In the genomic region with DNA sequence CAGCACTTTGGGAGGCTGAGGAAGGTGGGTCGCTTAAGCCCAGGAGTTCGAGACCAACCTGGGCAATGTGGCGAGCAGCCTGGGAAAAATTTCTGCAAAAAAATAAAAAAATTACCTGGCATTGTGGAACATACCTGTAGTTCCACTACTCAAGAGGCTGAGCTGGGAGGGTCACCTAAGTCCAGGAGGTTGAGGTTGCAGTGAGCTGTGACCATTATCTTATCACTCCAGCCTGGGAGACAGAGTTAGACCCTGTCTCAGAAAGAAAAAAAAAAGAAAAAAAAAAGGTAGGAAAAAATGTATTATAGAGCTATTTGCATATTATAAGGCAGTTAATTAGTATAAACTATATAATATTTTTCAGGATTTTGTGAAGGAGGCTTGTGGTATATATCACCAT, we compare ENCODE assay signal across 18 cellular contexts.
"Had no signal": no experiment of that assay in that cellular context is flagged by ENCODE, and none has a peak within 500 bp of the region (broad histone marks: within the 10 kb centered on the region; RNA-seq: fewer than 3 reads in every experiment).

No MANE protein-coding gene starts in this region.

- H3K9me3 ChIP-seq: colonic mucosa, esophagus muscularis mucosa, gastrocnemius medialis, mucosa of descending colon, neutrophil, sigmoid colon, stomach, thoracic aorta, transverse colon had no signal

- H3K27ac Mint-ChIP-seq: endodermal cell; immature natural killer cell; naive thymus-derived CD8-positive, alpha-beta T cell had no signal

- H3K9me3 Mint-ChIP-seq: endodermal cell; immature natural killer cell; naive thymus-derived CD8-positive, alpha-beta T cell had no signal

- ATAC-seq: left colon; mucosa of descending colon; naive thymus-derived CD8-positive, alpha-beta T cell had no signal

- H3K4me1 Mint-ChIP-seq: immature natural killer cell; naive thymus-derived CD8-positive, alpha-beta T cell had no signal

- H3K36me3 ChIP-seq: colonic mucosa, esophagus muscularis mucosa, gastrocnemius medialis, neutrophil, sigmoid colon, stomach, thoracic aorta, transverse colon had no signal

- H3K4me1 ChIP-seq: colonic mucosa had no signal

- H3K4me3 Mint-ChIP-seq: endodermal cell; immature natural killer cell; naive thymus-derived CD8-positive, alpha-beta T cell had no signal

- H3K36me3 Mint-ChIP-seq: naive thymus-derived CD8-positive, alpha-beta T cell had no signal

- H3K27ac ChIP-seq: colonic mucosa, esophagus muscularis mucosa, neutrophil, sigmoid colon, skin epidermis, thoracic aorta, transverse colon had no signal

- DNase-seq: colonic mucosa; endodermal cell; gastrocnemius medialis; immature natural killer cell; left colon; mucosa of descending colon; naive thymus-derived CD8-positive, alpha-beta T cell; posterior cingulate gyrus; sigmoid colon; stimulated activated CD4-positive, alpha-beta T cell treated with anti-CD3 and anti-CD28 coated beads, Interleukin-12 subunit alpha, Interleukin-12 subunit beta, amount 100 ng/mL, for 4 hours; stimulated activated naive CD4-positive, alpha-beta T cell; stomach; substantia nigra; transverse colon had no signal

- H3K4me3 ChIP-seq: colonic mucosa, esophagus muscularis mucosa, gastrocnemius medialis, mucosa of descending colon, sigmoid colon, skin epidermis, stomach, thoracic aorta, transverse colon had no signal

- H3K27me3 ChIP-seq: colonic mucosa, esophagus muscularis mucosa, gastrocnemius medialis, neutrophil, sigmoid colon, stomach, transverse colon had no signal
